38 cellular contexts compared by ENCODE assay signal in the genomic region with DNA sequence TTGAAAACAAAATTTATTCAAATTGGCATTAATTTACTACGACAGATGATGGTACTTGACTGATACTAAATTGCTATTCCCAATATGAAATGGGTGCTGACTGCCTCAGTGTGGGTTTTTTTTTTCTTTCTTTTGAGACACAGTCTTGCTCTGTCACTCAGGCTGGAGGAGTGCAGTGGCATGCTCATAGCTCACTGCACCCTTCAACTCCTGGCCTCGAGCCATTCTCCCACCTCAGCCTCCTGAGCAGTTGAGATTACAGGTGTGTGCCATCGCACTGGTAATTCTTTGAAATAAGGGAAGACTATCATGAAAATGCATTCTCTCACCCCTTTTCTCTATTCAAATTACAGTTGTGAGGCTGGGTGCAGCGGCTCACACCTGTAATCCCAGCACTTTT.
"Had no signal": no experiment of that assay in that cellular context is flagged by ENCODE, and none has a peak within 500 bp of the region (broad histone marks: within the 10 kb centered on the region; RNA-seq: fewer than 3 reads in every experiment).

No MANE protein-coding gene starts in this region.

- H3K9me3 ChIP-seq: adrenal gland, ascending aorta, body of pancreas, breast epithelium had no signal

- H3K4me1 ChIP-seq: ascending aorta, body of pancreas, breast epithelium had no signal

- H3K9me3 Mint-ChIP-seq: activated naive CD4-positive, alpha-beta T cell treated with anti-CD3 and anti-CD28 coated beads for 36 hours; activated naive CD4-positive, alpha-beta T cell treated with anti-CD3 and anti-CD28 coated beads, Interleukin-2, amount 10 ng/mL, durations not matched to agents 7 days and 5 days; activated naive CD8-positive, alpha-beta T cell treated with anti-CD3 and anti-CD28 coated beads, Interleukin-2, amount 10 ng/mL, durations not matched to agents 7 days and 5 days; activated naive CD8-positive, alpha-beta T cell treated with anti-CD3 and anti-CD28 coated beads, Interleukin-2, amount 50 U/mL, for 24 hours; activated T-cell treated with anti-CD3 and anti-CD28 coated beads, Interleukin-2, amount 50 U/mL, for 24 hours; activated T-cell treated with anti-CD3 and anti-CD28 coated beads, Interleukin-2, amount 50 U/mL, for 4 hours; activated T-cell treated with anti-CD3 and anti-CD28 coated beads, Interleukin-2, amount 50 U/mL, for 72 hours; activated T-helper 1 cell treated with anti-CD3 and anti-CD28 coated beads, Interleukin-12 subunit alpha, Interleukin-12 subunit beta, Interleukin-2, Interleukin-4 antibody, amounts not matched to agents 30 ng/mL and 10 ng/mL and 1 ng/mL, durations not matched to agents 14 hours and 24 hours and 36 hours; activated T-helper 17 cell treated with anti-CD3 and anti-CD28 coated beads, Interleukin-2, amount 50 U/mL, for 72 hours; central memory CD8-positive, alpha-beta T cell had no signal

- H3K27ac ChIP-seq: ascending aorta, body of pancreas, brain microvascular endothelial cell, breast epithelium, cardiac muscle cell had no signal

- H3K27ac Mint-ChIP-seq: activated naive CD4-positive, alpha-beta T cell treated with anti-CD3 and anti-CD28 coated beads for 36 hours; activated naive CD4-positive, alpha-beta T cell treated with anti-CD3 and anti-CD28 coated beads, Interleukin-2, amount 10 ng/mL, durations not matched to agents 7 days and 5 days; activated naive CD4-positive, alpha-beta T cell treated with anti-CD3 and anti-CD28 coated beads, Interleukin-2, amount 50 U/mL, for 24 hours; activated naive CD4-positive, alpha-beta T cell treated with anti-CD3 and anti-CD28 coated beads, Interleukin-2, amount 50 U/mL, for 72 hours; activated naive CD8-positive, alpha-beta T cell; activated naive CD8-positive, alpha-beta T cell treated with anti-CD3 and anti-CD28 coated beads for 36 hours; activated naive CD8-positive, alpha-beta T cell treated with anti-CD3 and anti-CD28 coated beads, Interleukin-2, amount 10 ng/mL, durations not matched to agents 7 days and 5 days; activated naive CD8-positive, alpha-beta T cell treated with anti-CD3 and anti-CD28 coated beads, Interleukin-2, amount 50 U/mL, for 24 hours; activated T-cell treated with anti-CD3 and anti-CD28 coated beads, Interleukin-2, amount 50 U/mL, for 24 hours; activated T-cell treated with anti-CD3 and anti-CD28 coated beads, Interleukin-2, amount 50 U/mL, for 72 hours; activated T-helper 1 cell treated with anti-CD3 and anti-CD28 coated beads, Interleukin-12 subunit alpha, Interleukin-12 subunit beta, Interleukin-2, Interleukin-4 antibody, amounts not matched to agents 30 ng/mL and 10 ng/mL and 1 ng/mL, durations not matched to agents 14 hours and 24 hours and 36 hours; activated T-helper 2 cell treated with anti-CD3 and anti-CD28 coated beads, Interferon-gamma antibody, Interleukin-2, Interleukin-4, amounts not matched to agents 10 μg/mL and 5 μg/mL and 100 μg/mL, durations not matched to agents 14 hours and 24 hours and 36 hours had no signal

- DNase-seq: activated effector memory CD4-positive, alpha-beta T cell treated with anti-CD3 and anti-CD28 coated beads, Interleukin-2, amount 50 U/mL, for 16 hours; activated effector memory CD4-positive, alpha-beta T cell treated with Interleukin-2 at 50 U/mL for 16 hours; activated gamma-delta T cell; activated gamma-delta T cell treated with Interleukin-2 at 50 U/mL for 16 hours; activated naive CD4-positive, alpha-beta T cell; activated naive CD4-positive, alpha-beta T cell treated with anti-CD3 and anti-CD28 coated beads for 36 hours; activated naive CD4-positive, alpha-beta T cell treated with anti-CD3 and anti-CD28 coated beads, Interleukin-2, amount 10 ng/mL, durations not matched to agents 7 days and 5 days; activated naive CD4-positive, alpha-beta T cell treated with anti-CD3 and anti-CD28 coated beads, Interleukin-2, amount 50 U/mL, for 16 hours; activated naive CD4-positive, alpha-beta T cell treated with Interleukin-2 at 50 U/mL for 16 hours; activated naive CD8-positive, alpha-beta T cell treated with anti-CD3 and anti-CD28 coated beads for 36 hours; activated naive CD8-positive, alpha-beta T cell treated with anti-CD3 and anti-CD28 coated beads, Interleukin-2, amount 10 ng/mL, durations not matched to agents 7 days and 5 days; activated naive CD8-positive, alpha-beta T cell treated with anti-CD3 and anti-CD28 coated beads, Interleukin-2, amount 50 U/mL, for 24 hours; activated T-cell treated with anti-CD3 and anti-CD28 coated beads for 4 hours; activated T-cell treated with anti-CD3 and anti-CD28 coated beads, Interleukin-2, amount 50 U/mL, for 1 hour; activated T-cell treated with anti-CD3 and anti-CD28 coated beads, Interleukin-2, amount 50 U/mL, for 24 hours; activated T-cell treated with anti-CD3 and anti-CD28 coated beads, Interleukin-2, amount 50 U/mL, for 4 hours; activated T-cell treated with anti-CD3 and anti-CD28 coated beads, Interleukin-2, amount 50 U/mL, for 48 hours; activated T-cell treated with anti-CD3 and anti-CD28 coated beads, Interleukin-2, amount 50 U/mL, for 72 hours; adrenal gland; amniotic stem cell; amygdala; anterior cingulate cortex; aorta; body of pancreas; brain microvascular endothelial cell; central memory CD4-positive, alpha-beta T cell; cerebellar nuclear complex had no signal

- H3K4me3 Mint-ChIP-seq: activated naive CD4-positive, alpha-beta T cell treated with anti-CD3 and anti-CD28 coated beads for 36 hours; activated naive CD4-positive, alpha-beta T cell treated with anti-CD3 and anti-CD28 coated beads, Interleukin-2, amount 10 ng/mL, durations not matched to agents 7 days and 5 days; activated naive CD4-positive, alpha-beta T cell treated with anti-CD3 and anti-CD28 coated beads, Interleukin-2, amount 50 U/mL, for 24 hours; activated naive CD8-positive, alpha-beta T cell; activated naive CD8-positive, alpha-beta T cell treated with anti-CD3 and anti-CD28 coated beads for 36 hours; activated naive CD8-positive, alpha-beta T cell treated with anti-CD3 and anti-CD28 coated beads, Interleukin-2, amount 10 ng/mL, durations not matched to agents 7 days and 5 days; activated naive CD8-positive, alpha-beta T cell treated with anti-CD3 and anti-CD28 coated beads, Interleukin-2, amount 50 U/mL, for 24 hours; activated T-cell treated with anti-CD3 and anti-CD28 coated beads, Interleukin-2, amount 50 U/mL, for 24 hours; activated T-cell treated with anti-CD3 and anti-CD28 coated beads, Interleukin-2, amount 50 U/mL, for 4 hours; activated T-cell treated with anti-CD3 and anti-CD28 coated beads, Interleukin-2, amount 50 U/mL, for 72 hours; activated T-helper 1 cell treated with anti-CD3 and anti-CD28 coated beads, Interleukin-12 subunit alpha, Interleukin-12 subunit beta, Interleukin-2, Interleukin-4 antibody, amounts not matched to agents 30 ng/mL and 10 ng/mL and 1 ng/mL, durations not matched to agents 14 hours and 24 hours and 36 hours; activated T-helper 17 cell treated with anti-CD3 and anti-CD28 coated beads, Interleukin-2, amount 50 U/mL, for 72 hours; brain; central memory CD8-positive, alpha-beta T cell had no signal

- H3K4me3 ChIP-seq: adrenal gland, ascending aorta, body of pancreas, breast epithelium, cardiac muscle cell had no signal

- H3K27me3 ChIP-seq: adrenal gland, ascending aorta, body of pancreas, brain microvascular endothelial cell, breast epithelium, cardiac muscle cell had no signal

- H3K36me3 ChIP-seq: adrenal gland, ascending aorta, brain microvascular endothelial cell, breast epithelium, cardiac muscle cell had no signal

- H3K27me3 Mint-ChIP-seq: activated naive CD4-positive, alpha-beta T cell treated with anti-CD3 and anti-CD28 coated beads, Interleukin-2, amount 10 ng/mL, durations not matched to agents 7 days and 5 days; activated naive CD4-positive, alpha-beta T cell treated with anti-CD3 and anti-CD28 coated beads, Interleukin-2, amount 50 U/mL, for 24 hours; activated naive CD8-positive, alpha-beta T cell; activated naive CD8-positive, alpha-beta T cell treated with anti-CD3 and anti-CD28 coated beads for 36 hours; activated naive CD8-positive, alpha-beta T cell treated with anti-CD3 and anti-CD28 coated beads, Interleukin-2, amount 10 ng/mL, durations not matched to agents 7 days and 5 days; activated naive CD8-positive, alpha-beta T cell treated with anti-CD3 and anti-CD28 coated beads, Interleukin-2, amount 50 U/mL, for 24 hours; activated T-cell treated with anti-CD3 and anti-CD28 coated beads, Interleukin-2, amount 50 U/mL, for 24 hours; activated T-helper 17 cell treated with anti-CD3 and anti-CD28 coated beads, Interleukin-2, amount 50 U/mL, for 72 hours; brain; central memory CD8-positive, alpha-beta T cell had no signal
